In genomic region chr6:15763364-15763763, GRCh38 we compare ENCODE assay signal across 16 cellular contexts.
A peak's percentile ranks its signal among the peaks of the same experiment; 100 is the strongest.
DNase-seq lines count a peak whose midpoint lies in the region; ATAC-seq, FAIRE-seq and TF ChIP-seq lines count a peak whose summit lies in the region.
"Had no signal": no experiment of that assay in that cellular context is flagged by ENCODE, and none has a peak within 500 bp of the region (broad histone marks: within the 10 kb centered on the region; RNA-seq: fewer than 3 reads in every experiment).

No MANE protein-coding gene starts in this region.

- H3K27ac Mint-ChIP-seq in endodermal cell, result no peak overlapping the region
- no peak overlapping the region for H3K27ac Mint-ChIP-seq in activated T-cell treated with anti-CD3 and anti-CD28 coated beads, Interleukin-2, amount 50 U/mL, for 24 hours
- H3K27ac Mint-ChIP-seq: CD14-positive monocyte had no signal

- no peak overlapping the region for H3K4me3 Mint-ChIP-seq in endodermal cell
- no peak overlapping the region for H3K4me3 Mint-ChIP-seq in activated T-cell treated with anti-CD3 and anti-CD28 coated beads, Interleukin-2, amount 50 U/mL, for 24 hours
- no peak overlapping the region for H3K4me3 Mint-ChIP-seq in activated T-cell treated with anti-CD3 and anti-CD28 coated beads, Interleukin-2, amount 50 U/mL, for 4 hours
- H3K4me3 Mint-ChIP-seq: CD14-positive monocyte had no signal

- H3K4me1 ChIP-seq in SK-N-SH (ENCODE audit: control insufficient read depth in 1 of 2, insufficient read depth in 2 of 2, low read depth in 1 of 2, low read length in 1 of 2) (no peaks in the 10 kb centered on the region; a peak in 1 of 4 replicates), endodermal cell (ENCODE audit: control insufficient read depth, insufficient read depth, low read length) (no peaks in the 10 kb centered on the region), HepG2 (ENCODE audit: insufficient read depth, low read length) (peaks cover 13% of the 10 kb centered on the region), prostate gland (replicated peaks) (no peaks in the 10 kb centered on the region)

- no peaks in the 10 kb centered on the region for H3K9me2 ChIP-seq in SK-N-SH

- BruUV-seq in HepG2 (replicated peaks; lab: Mats Ljungman, UMichigan), result no TSS peak

- WGBS in SK-N-SH (ENCODE audit: low lambda C conversion rate), result 53% methylated on average over 3 of the region's 3 CpGs
- 90 to 93% methylated on average over 2 to 3 of the region's 3 CpGs for WGBS in endodermal cell (ENCODE audit: insufficient coverage in 1 of 2, insufficient read length in 1 of 2), 2 experiments
- WGBS in HepG2 (ENCODE audit: low lambda C conversion rate), result 25% methylated on average over 3 of the region's 3 CpGs
- 87% methylated on average over 3 of the region's 3 CpGs for WGBS in prostate gland

- DNase-seq in SK-N-SH (no peak), endodermal cell (no peak), HepG2 (ENCODE audit: low spot score) (no peak), prostate gland (ENCODE audit: low spot score) (no peak)
- no peak for DNase-seq in activated T-cell treated with anti-CD3 and anti-CD28 coated beads, Interleukin-2, amount 50 U/mL, for 24 hours
- DNase-seq in activated CD8-positive, alpha-beta memory T cell treated with anti-CD3 and anti-CD28 coated beads, Interleukin-2, amount 50 U/mL, for 4 hours, result no peak
- DNase-seq in activated T-cell treated with anti-CD3 and anti-CD28 coated beads, Interleukin-2, amount 50 U/mL, for 4 hours, result no peak
- DNase-seq: COR-L47, KBM-7, NCI-H1105, NCI-H187, NCI-H446 treated with DMSO at 0.1 percent for 48 hours, NCI-H774, PC-9 had no signal

- no peaks in the 10 kb centered on the region for H3K79me2 ChIP-seq in SK-N-SH (ENCODE audit: insufficient read depth)
- H3K79me2 ChIP-seq in HepG2 (ENCODE audit: insufficient read depth, low read length), result no peaks in the 10 kb centered on the region

- no peak for TF ChIP-seq CTCF in SK-N-SH (IDR thresholded peaks at IDR 0.05)
- TF ChIP-seq CTCF in endodermal cell (conservative IDR thresholded peaks at IDR 0.05), result no peak
- no peak for TF ChIP-seq CTCF in HepG2 (CRISPR knock-in tag; IDR thresholded peaks at IDR 0.05)
- no peak for TF ChIP-seq CTCF in prostate gland (IDR thresholded peaks at IDR 0.05)

- FAIRE-seq in HepG2 (lab: Jason Lieb, UNC), result no peak

- no peaks in the 10 kb centered on the region for H3K36me3 Mint-ChIP-seq in endodermal cell (ENCODE audit: low read depth)
- H3K36me3 Mint-ChIP-seq in activated T-cell treated with anti-CD3 and anti-CD28 coated beads, Interleukin-2, amount 50 U/mL, for 24 hours (ENCODE audit: low read depth), result no peaks in the 10 kb centered on the region
- no peaks in the 10 kb centered on the region for H3K36me3 Mint-ChIP-seq in activated T-cell treated with anti-CD3 and anti-CD28 coated beads, Interleukin-2, amount 50 U/mL, for 4 hours (ENCODE audit: insufficient read depth)
- H3K36me3 Mint-ChIP-seq: CD14-positive monocyte had no signal

- H3K9ac ChIP-seq in SK-N-SH (no peak overlapping the region), endodermal cell (ENCODE audit: extremely low read depth, low read length, poor library complexity, severe bottlenecking) (no peak overlapping the region), HepG2 (ENCODE audit: insufficient read depth, low read depth, low read length) (no peak overlapping the region)

- H3K27me3 ChIP-seq in SK-N-SH (ENCODE audit: insufficient read depth) (no peaks in the 10 kb centered on the region), endodermal cell (ENCODE audit: control insufficient read depth, insufficient read depth, low read length, poor library complexity, severe bottlenecking) (no peaks in the 10 kb centered on the region), HepG2 (ENCODE audit: control insufficient read depth in 1 of 2, insufficient read depth in 2 of 2, low read length in 2 of 2) (peaks cover 0 to 4% of the 10 kb centered on the region in 2 experiments; a peak in 1 of 5 replicates), prostate gland (replicated peaks; ENCODE audit: insufficient read depth) (no peaks in the 10 kb centered on the region)

- intact Hi-C loops in HepG2 (cut with micrococcal nuclease; ENCODE audit: unreplicated experiment) (no loop called here), prostate gland (cut with DNase I) (no loop called here)

- H3K4me3 ChIP-seq in SK-N-SH (ENCODE audit: low read depth in 2 of 2, low read length in 1 of 2) (no peak overlapping the region), endodermal cell (ENCODE audit: low read length) (no peak overlapping the region), HepG2 (replicated peaks in 1 of 3; ENCODE audit: insufficient read depth in 1 of 3, low read depth in 2 of 3, low read length in 3 of 3) (no peak overlapping the region), prostate gland (no peak overlapping the region)
- H3K4me3 ChIP-seq: PC-9 had no signal

- H3K27ac ChIP-seq in SK-N-SH (ENCODE audit: low read depth in 2 of 2, low read length in 1 of 2), result no peak overlapping the region
- peak overlapping the region; percentile 86 for H3K27ac ChIP-seq in endodermal cell (ENCODE audit: low read depth, low read length)
- no peak overlapping the region for H3K27ac ChIP-seq in HepG2 (ENCODE audit: extremely low read length, insufficient read depth, low read length)
- no peak overlapping the region for H3K27ac ChIP-seq in prostate gland
- H3K27ac ChIP-seq: PC-9 had no signal

- in situ Hi-C loops in HepG2 (cut with HindIII; ENCODE audit: extremely low pct_ligation_motif_present, low pct_unique_long_range_greater_than_20kb), result no loop called here

- TF ChIP-seq RAD21 in SK-N-SH (IDR thresholded peaks at IDR 0.05; ENCODE audit: low read length) (no peak), HepG2 (CRISPR knock-in tag; IDR thresholded peaks at IDR 0.05) (no peak)

- CTCF ChIA-PET in SK-N-SH (lab: Yijun Ruan, JAX), result no interaction called here
- CTCF ChIA-PET in HepG2 (lab: Yijun Ruan, JAX; ENCODE audit: low intra/inter-chr PET ratio, low total read pairs), result no interaction called here

- ATAC-seq in SK-N-SH treated with all-trans-retinoic acid at 6 μM for 48 hours (no peak), HepG2 (no peak)
- ATAC-seq in activated T-cell treated with anti-CD3 and anti-CD28 coated beads, Interleukin-2, amount 50 U/mL, for 4 hours, result no peak

- H4K20me1 ChIP-seq in SK-N-SH (ENCODE audit: insufficient read depth), result no peaks in the 10 kb centered on the region
- H4K20me1 ChIP-seq in HepG2 (ENCODE audit: insufficient read depth, low read length), result no peaks in the 10 kb centered on the region

- no peaks in the 10 kb centered on the region for H3K4me1 Mint-ChIP-seq in endodermal cell
- peaks cover 9% of the 10 kb centered on the region for H3K4me1 Mint-ChIP-seq in activated T-cell treated with anti-CD3 and anti-CD28 coated beads, Interleukin-2, amount 50 U/mL, for 24 hours (ENCODE audit: low read depth)
- no peaks in the 10 kb centered on the region for H3K4me1 Mint-ChIP-seq in activated T-cell treated with anti-CD3 and anti-CD28 coated beads, Interleukin-2, amount 50 U/mL, for 4 hours (ENCODE audit: low read depth)
- H3K4me1 Mint-ChIP-seq: CD14-positive monocyte had no signal

- no peaks in the 10 kb centered on the region for H3K27me3 Mint-ChIP-seq in endodermal cell (ENCODE audit: insufficient read depth)
- peaks cover 4% of the 10 kb centered on the region for H3K27me3 Mint-ChIP-seq in activated T-cell treated with anti-CD3 and anti-CD28 coated beads, Interleukin-2, amount 50 U/mL, for 24 hours
- peaks cover 4% of the 10 kb centered on the region for H3K27me3 Mint-ChIP-seq in activated T-cell treated with anti-CD3 and anti-CD28 coated beads, Interleukin-2, amount 50 U/mL, for 4 hours (ENCODE audit: low read depth)

- TF ChIP-seq POLR2A in HepG2 (IDR thresholded peaks at IDR 0.05; ENCODE audit: insufficient read depth in 1 of 2, low read depth in 2 of 2, low read length in 2 of 2) (no peak), prostate gland (IDR thresholded peaks at IDR 0.05) (no peak)

- TF ChIP-seq EP300 in SK-N-SH (IDR thresholded peaks at IDR 0.05; ENCODE audit: borderline replicate concordance in 1 of 2, low read depth in 1 of 2, low read length in 1 of 2) (no peak), HepG2 (IDR thresholded peaks at IDR 0.05; ENCODE audit: low read depth in 2 of 2, low read length in 2 of 2) (no peak), HepG2 (CRISPR knock-in tag; IDR thresholded peaks at IDR 0.05; ENCODE audit: borderline replicate concordance) (no peak)

- H3K4me2 ChIP-seq in SK-N-SH (no peak overlapping the region), HepG2 (ENCODE audit: low read depth, low read length) (no peak overlapping the region)
- H3K4me2 ChIP-seq: PC-9 had no signal

- no peaks in the 10 kb centered on the region for H3F3A ChIP-seq in SK-N-SH (replicated peaks; ENCODE audit: insufficient read depth)

- H2AFZ ChIP-seq in SK-N-SH (ENCODE audit: low read depth) (no peak overlapping the region), HepG2 (ENCODE audit: low read length) (no peak overlapping the region)
- H2AFZ ChIP-seq: PC-9 had no signal

- peaks cover 4% of the 10 kb centered on the region for H3K9me3 Mint-ChIP-seq in endodermal cell
- H3K9me3 Mint-ChIP-seq in activated T-cell treated with anti-CD3 and anti-CD28 coated beads, Interleukin-2, amount 50 U/mL, for 24 hours, result no peaks in the 10 kb centered on the region
- no peaks in the 10 kb centered on the region for H3K9me3 Mint-ChIP-seq in activated T-cell treated with anti-CD3 and anti-CD28 coated beads, Interleukin-2, amount 50 U/mL, for 4 hours

- H3K9me3 ChIP-seq in SK-N-SH (no peaks in the 10 kb centered on the region), endodermal cell (ENCODE audit: control insufficient read depth, low read length) (no peaks in the 10 kb centered on the region), HepG2 (ENCODE audit: low read length) (no peaks in the 10 kb centered on the region), prostate gland (no peaks in the 10 kb centered on the region)

- H3K36me3 ChIP-seq in SK-N-SH (replicated peaks in 1 of 2; ENCODE audit: control insufficient read depth in 1 of 2, insufficient read depth in 2 of 2, low read length in 1 of 2) (no peaks in the 10 kb centered on the region), endodermal cell (ENCODE audit: control insufficient read depth, insufficient read depth, low read length) (no peaks in the 10 kb centered on the region), HepG2 (replicated peaks in 1 of 2; ENCODE audit: control insufficient read depth in 1 of 2, insufficient read depth in 2 of 2, low read length in 2 of 2) (no peaks in the 10 kb centered on the region), prostate gland (no peaks in the 10 kb centered on the region)

- POLR2A ChIA-PET in SK-N-SH (lab: Yijun Ruan, JAX), result no interaction called here
- POLR2A ChIA-PET in HepG2 (lab: Yijun Ruan, JAX), result no interaction called here

TF ChIP-seq in SK-N-SH treated with all-trans-retinoic acid at 6 μM for 48 hours, 23 proteins besides CTCF, POLR2A, EP300 and RAD21:
- TF ChIP-seq ZNF70 (CRISPR knock-in tag; IDR thresholded peaks at IDR 0.05) (peak; percentile 84), ARNTL (CRISPR knock-in tag; IDR thresholded peaks at IDR 0.05; ENCODE audit: borderline replicate concordance, low read depth) (no peak)

TF ChIP-seq in SK-N-SH, 30 proteins besides CTCF, POLR2A, EP300 and RAD21 (continues in another document):
- TF ChIP-seq TEAD4 (IDR thresholded peaks at IDR 0.05; ENCODE audit: borderline replicate concordance, insufficient read depth), result no peak
- TF ChIP-seq FOXM1 (IDR thresholded peaks at IDR 0.05; ENCODE audit: low read depth), result no peak

TF ChIP-seq in HepG2, 621 proteins besides CTCF, POLR2A, EP300 and RAD21:
- TF ChIP-seq CEBPB (IDR thresholded peaks at IDR 0.05; ENCODE audit: borderline replicate concordance, low read depth, low read length), result peak; percentile 75
- TF ChIP-seq EZH2 (conservative IDR thresholded peaks at IDR 0.05; ENCODE audit: low read depth, low read length), result no peak
